In the genomic region with DNA sequence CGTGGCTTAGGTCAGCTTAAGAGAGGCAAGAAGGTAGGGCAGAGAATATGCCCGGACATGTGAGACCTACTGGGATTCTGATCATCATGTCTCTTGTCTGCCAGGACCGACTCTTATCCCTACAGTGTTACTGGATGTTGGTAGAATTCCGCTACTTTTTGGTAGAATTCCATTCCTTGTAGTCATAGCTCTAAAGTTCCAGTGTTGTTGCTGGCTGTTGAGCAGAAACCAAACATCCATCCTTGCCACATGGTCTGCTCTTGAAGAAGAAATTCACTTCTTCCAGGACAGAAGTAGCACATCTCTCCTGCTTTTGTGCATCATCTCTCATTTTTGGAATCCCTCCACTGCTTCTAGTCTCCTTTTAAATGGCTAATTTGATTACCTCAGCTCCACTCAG, we compare ENCODE assay signal across 17 cellular contexts.
"Had no signal": no experiment of that assay in that cellular context is flagged by ENCODE, and none has a peak within 500 bp of the region (broad histone marks: within the 10 kb centered on the region; RNA-seq: fewer than 3 reads in every experiment).

No MANE protein-coding gene starts in this region.

- H3K9me3 ChIP-seq: esophagus muscularis mucosa, left lung, transverse colon had no signal

- H3K4me1 ChIP-seq: esophagus muscularis mucosa, left lung, spleen, transverse colon had no signal

- H3K27me3 Mint-ChIP-seq: activated CD8-positive, alpha-beta memory T cell treated with anti-CD3 and anti-CD28 coated beads, Interleukin-2, amount 10 ng/mL, durations not matched to agents 7 days and 5 days; activated naive CD8-positive, alpha-beta T cell treated with anti-CD3 and anti-CD28 coated beads for 36 hours; activated T-cell treated with anti-CD3 and anti-CD28 coated beads, Interleukin-2, amount 50 U/mL, for 24 hours; natural killer cell treated with Interleukin-12 subunit alpha and Interleukin-12 subunit beta and Interleukin-15 and Interleukin-18, amount 100 ng/mL, for 72 hours; stimulated activated memory B cell treated with anti-CD40 and anti-IgM and Interleukin-4, amounts not matched to agents 10 μg/mL and 1 μg/mL and 100 μg/mL, for 72 hours had no signal

- H3K4me3 Mint-ChIP-seq: activated CD8-positive, alpha-beta memory T cell treated with anti-CD3 and anti-CD28 coated beads, Interleukin-2, amount 10 ng/mL, durations not matched to agents 7 days and 5 days; activated naive CD8-positive, alpha-beta T cell treated with anti-CD3 and anti-CD28 coated beads for 36 hours; activated T-cell treated with anti-CD3 and anti-CD28 coated beads, Interleukin-2, amount 50 U/mL, for 24 hours; natural killer cell treated with Interleukin-12 subunit alpha and Interleukin-12 subunit beta and Interleukin-15 and Interleukin-18, amount 100 ng/mL, for 72 hours; stimulated activated memory B cell treated with anti-CD40 and anti-IgM and Interleukin-4, amounts not matched to agents 10 μg/mL and 1 μg/mL and 100 μg/mL, for 72 hours; T-helper 1 cell treated with Interleukin-12 subunit alpha and Interleukin-12 subunit beta and Interleukin-4 antibody, amounts not matched to agents 30 μg/mL and 1 μg/mL, for 36 hours had no signal

- H3K4me3 ChIP-seq: esophagus muscularis mucosa, left lung, spleen, transverse colon had no signal

- DNase-seq: activated CD4-positive, CD25-positive, alpha-beta regulatory T cell; activated CD8-positive, alpha-beta memory T cell treated with anti-CD3 and anti-CD28 coated beads, Interleukin-2, amount 10 ng/mL, durations not matched to agents 7 days and 5 days; activated effector memory CD4-positive, alpha-beta T cell treated with anti-CD3 and anti-CD28 coated beads, Interleukin-2, amount 50 U/mL, for 16 hours; activated naive CD8-positive, alpha-beta T cell treated with anti-CD3 and anti-CD28 coated beads for 36 hours; activated T-cell treated with anti-CD3 and anti-CD28 coated beads, Interleukin-2, amount 50 U/mL, for 24 hours; foreskin melanocyte; head of caudate nucleus; left lung; spleen; stimulated activated CD4-positive, alpha-beta T cell treated with anti-CD3 and anti-CD28 coated beads, Interleukin-1b, Interleukin-23, amount 100 ng/mL, for 48 hours; transverse colon had no signal

- H3K4me1 Mint-ChIP-seq: activated CD8-positive, alpha-beta memory T cell treated with anti-CD3 and anti-CD28 coated beads, Interleukin-2, amount 10 ng/mL, durations not matched to agents 7 days and 5 days; activated naive CD8-positive, alpha-beta T cell treated with anti-CD3 and anti-CD28 coated beads for 36 hours; stimulated activated memory B cell treated with anti-CD40 and anti-IgM and Interleukin-4, amounts not matched to agents 10 μg/mL and 1 μg/mL and 100 μg/mL, for 72 hours had no signal

- ATAC-seq: activated CD8-positive, alpha-beta memory T cell treated with anti-CD3 and anti-CD28 coated beads, Interleukin-2, amount 10 ng/mL, durations not matched to agents 7 days and 5 days; left lung; natural killer cell treated with Interleukin-12 subunit alpha and Interleukin-12 subunit beta and Interleukin-15 and Interleukin-18, amount 100 ng/mL, for 72 hours; sciatic nerve; stimulated activated memory B cell treated with anti-CD40 and anti-IgM and Interleukin-4, amounts not matched to agents 10 μg/mL and 1 μg/mL and 100 μg/mL, for 72 hours had no signal

- FAIRE-seq: colon had no signal

- H3K27ac Mint-ChIP-seq: activated CD8-positive, alpha-beta memory T cell treated with anti-CD3 and anti-CD28 coated beads, Interleukin-2, amount 10 ng/mL, durations not matched to agents 7 days and 5 days; activated naive CD8-positive, alpha-beta T cell treated with anti-CD3 and anti-CD28 coated beads for 36 hours; activated T-cell treated with anti-CD3 and anti-CD28 coated beads, Interleukin-2, amount 50 U/mL, for 24 hours; natural killer cell treated with Interleukin-12 subunit alpha and Interleukin-12 subunit beta and Interleukin-15 and Interleukin-18, amount 100 ng/mL, for 72 hours; stimulated activated memory B cell treated with anti-CD40 and anti-IgM and Interleukin-4, amounts not matched to agents 10 μg/mL and 1 μg/mL and 100 μg/mL, for 72 hours; T-helper 1 cell treated with Interleukin-12 subunit alpha and Interleukin-12 subunit beta and Interleukin-4 antibody, amounts not matched to agents 30 μg/mL and 1 μg/mL, for 36 hours had no signal

- H3K27me3 ChIP-seq: esophagus muscularis mucosa, left lung, spleen, transverse colon had no signal

- H3K36me3 Mint-ChIP-seq: activated CD8-positive, alpha-beta memory T cell treated with anti-CD3 and anti-CD28 coated beads, Interleukin-2, amount 10 ng/mL, durations not matched to agents 7 days and 5 days; activated naive CD8-positive, alpha-beta T cell treated with anti-CD3 and anti-CD28 coated beads for 36 hours; natural killer cell treated with Interleukin-12 subunit alpha and Interleukin-12 subunit beta and Interleukin-15 and Interleukin-18, amount 100 ng/mL, for 72 hours; stimulated activated memory B cell treated with anti-CD40 and anti-IgM and Interleukin-4, amounts not matched to agents 10 μg/mL and 1 μg/mL and 100 μg/mL, for 72 hours had no signal

- H3K27ac ChIP-seq: esophagus muscularis mucosa, left lung, spleen, transverse colon had no signal

- H3K36me3 ChIP-seq: esophagus muscularis mucosa, left lung, spleen, transverse colon had no signal
